1 cellular context compared by ENCODE assay signal in the genomic region with DNA sequence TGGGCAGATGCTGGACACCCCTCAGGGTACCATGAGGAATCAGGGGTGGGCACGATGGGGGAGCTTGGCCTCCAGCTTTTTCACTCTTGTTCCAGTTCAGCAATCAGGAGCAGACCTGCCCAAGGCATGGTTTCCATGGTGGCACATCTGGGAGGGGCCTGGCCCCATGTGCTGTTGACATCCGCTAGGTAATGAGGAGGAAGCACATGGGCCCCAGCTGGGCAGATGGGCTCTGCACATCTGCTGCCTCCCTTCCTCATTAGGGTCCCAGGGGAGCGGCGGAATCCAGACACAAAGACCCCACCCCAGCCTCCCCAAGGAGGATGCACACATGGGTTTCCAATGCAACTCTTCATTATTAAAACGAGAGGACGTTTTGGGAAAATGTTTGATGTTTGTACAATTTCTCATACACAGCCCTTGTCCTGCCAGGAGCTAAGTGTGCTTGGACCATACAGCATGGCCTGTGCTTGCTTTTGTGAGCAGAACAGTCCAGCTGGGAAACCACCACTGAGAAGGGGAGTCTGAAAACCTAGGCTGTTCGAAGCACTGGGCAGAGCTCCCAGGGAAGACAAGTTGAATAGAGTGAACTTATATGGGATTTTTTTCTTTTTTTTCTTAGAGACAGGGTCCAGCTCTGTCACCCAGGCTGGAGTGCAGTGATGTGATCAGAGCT.
TF ChIP-seq lines count a peak whose summit lies in the region.

No MANE protein-coding gene starts in this region.

TF ChIP-seq in IMR-90, 13 proteins besides CTCF, POLR2A, EP300 and RAD21 (continued from another document):
- TF ChIP-seq, protein P1, sequence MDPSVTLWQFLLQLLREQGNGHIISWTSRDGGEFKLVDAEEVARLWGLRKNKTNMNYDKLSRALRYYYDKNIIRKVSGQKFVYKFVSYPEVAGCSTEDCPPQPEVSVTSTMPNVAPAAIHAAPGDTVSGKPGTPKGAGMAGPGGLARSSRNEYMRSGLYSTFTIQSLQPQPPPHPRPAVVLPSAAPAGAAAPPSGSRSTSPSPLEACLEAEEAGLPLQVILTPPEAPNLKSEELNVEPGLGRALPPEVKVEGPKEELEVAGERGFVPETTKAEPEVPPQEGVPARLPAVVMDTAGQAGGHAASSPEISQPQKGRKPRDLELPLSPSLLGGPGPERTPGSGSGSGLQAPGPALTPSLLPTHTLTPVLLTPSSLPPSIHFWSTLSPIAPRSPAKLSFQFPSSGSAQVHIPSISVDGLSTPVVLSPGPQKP (IDR thresholded peaks at IDR 0.05; ENCODE audit: borderline replicate concordance, low read depth, low read length) = no peak
- TF ChIP-seq CEBPB (IDR thresholded peaks at IDR 0.05; ENCODE audit: low read depth, low read length) (no peak), MAFK (IDR thresholded peaks at IDR 0.05; ENCODE audit: low read depth, low read length) (no peak), MXI1 (IDR thresholded peaks at IDR 0.05; ENCODE audit: borderline replicate concordance, low read depth, low read length) (no peak)
- TF ChIP-seq, protein P2, sequence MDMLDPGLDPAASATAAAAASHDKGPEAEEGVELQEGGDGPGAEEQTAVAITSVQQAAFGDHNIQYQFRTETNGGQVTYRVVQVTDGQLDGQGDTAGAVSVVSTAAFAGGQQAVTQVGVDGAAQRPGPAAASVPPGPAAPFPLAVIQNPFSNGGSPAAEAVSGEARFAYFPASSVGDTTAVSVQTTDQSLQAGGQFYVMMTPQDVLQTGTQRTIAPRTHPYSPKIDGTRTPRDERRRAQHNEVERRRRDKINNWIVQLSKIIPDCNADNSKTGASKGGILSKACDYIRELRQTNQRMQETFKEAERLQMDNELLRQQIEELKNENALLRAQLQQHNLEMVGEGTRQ (IDR thresholded peaks at IDR 0.05; ENCODE audit: low read depth, low read length) = no peak
